In the genomic region with DNA sequence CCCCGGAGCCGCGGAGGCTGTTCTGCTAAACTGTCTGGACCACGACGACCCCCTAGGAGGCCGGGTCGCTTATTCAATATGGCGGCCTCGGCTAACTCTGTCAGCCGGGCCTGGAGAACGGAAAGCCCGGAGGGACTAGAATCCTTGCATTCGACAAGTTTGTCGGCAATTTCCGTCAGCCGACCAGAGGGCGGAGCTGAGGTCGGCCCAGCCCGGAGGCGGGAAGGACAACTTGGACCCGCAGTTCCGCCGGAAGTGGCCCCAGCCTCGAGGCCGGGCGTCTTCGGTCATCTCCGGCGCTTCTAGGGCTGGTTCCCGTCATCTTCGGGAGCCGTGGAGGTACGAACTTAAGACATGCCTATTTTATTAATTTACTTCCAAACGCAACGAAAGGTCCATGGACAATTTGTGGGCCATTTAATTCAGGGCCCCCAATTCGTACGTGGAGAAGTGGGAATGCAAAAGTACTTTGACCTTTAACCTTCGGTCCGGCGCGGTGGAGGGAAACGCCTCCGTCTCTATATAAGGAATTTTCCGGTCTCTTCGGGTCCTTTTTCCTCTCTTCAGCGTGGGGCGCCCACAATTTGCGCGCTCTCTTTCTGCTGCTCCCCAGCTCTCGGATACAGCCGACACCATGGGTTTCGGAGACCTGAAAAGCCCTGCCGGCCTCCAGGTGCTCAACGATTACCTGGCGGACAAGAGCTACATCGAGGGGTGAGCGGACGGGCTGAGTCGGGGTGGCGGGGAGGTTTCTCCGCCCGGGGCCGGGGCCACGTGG, we compare ENCODE assay signal across 8 cellular contexts. TPM values are rescaled to one million over a fixed set of nuclear protein-coding genes. Genes with fewer than 3 reads are reported as not detected.
DNase-seq lines count a peak whose midpoint lies in the region; ATAC-seq and TF ChIP-seq lines count a peak whose summit lies in the region.

Gene EEF1B2, plus strand, starts transcription at position 550 of the 778 bp plus-strand sequence. Its CDS starts 85 bp downstream, at position 635.
Gene NDUFS1, minus strand, starts transcription at position 99 of the 778 bp plus-strand sequence. CDS start 5,766 bp downstream, outside the sequence.

- H3K36me3 ChIP-seq in PC-9 (ENCODE audit: low read depth) = peaks cover 28% of the 10 kb centered on the region
- H3K36me3 ChIP-seq in mucosa of descending colon (ENCODE audit: low read depth) = no peaks in the 10 kb centered on the region

- DNase-seq in DMS153 (lab: John Stamatoyannopoulos, UW) (peak; percentile 97), PC-9 (peak; percentile 89 to 91), epithelial cell of prostate (ENCODE audit: low read depth, low spot score) (peak; percentile 89), mucosa of descending colon (peak; percentile 97 to 99 (median 97))
- peak; percentile 98 for DNase-seq in Jurkat, Clone E6-1 (ENCODE audit: low read depth, low spot score)
- peak; percentile 96 for DNase-seq in activated T-cell treated with anti-CD3 and anti-CD28 coated beads, Interleukin-2, amount 50 U/mL, for 1 hour
- DNase-seq in stimulated activated CD8-positive, alpha-beta memory T cell treated with anti-CD3 and anti-CD28 coated beads, Interleukin-4, amount 100 ng/mL, for 24 hours (ENCODE audit: low read depth) = peak; percentile 96

- POLR2A ChIA-PET in PC-9 (lab: Charles Lee; ENCODE audit: unreplicated experiment) = interaction anchor here (0.6 kb wide), 1 partner anchor 8 kb away, joined by 4 read pairs; no protein-coding TSS in a partner anchor

- H3K9me2 ChIP-seq in PC-9 (ENCODE audit: insufficient read depth) = no peaks in the 10 kb centered on the region

- CTCF ChIA-PET in PC-9 (lab: Charles Lee) = no interaction called here

- H3K27me3 ChIP-seq in PC-9 (ENCODE audit: insufficient read depth, low read depth) = no peaks in the 10 kb centered on the region

- H3K4me2 ChIP-seq in PC-9 = peak within 1 kb of the TSS; percentile 97

- TF ChIP-seq CTCF in PC-9 (conservative IDR thresholded peaks at IDR 0.05) (no peak), mucosa of descending colon (IDR thresholded peaks at IDR 0.05) (no peak)

- peaks cover 16% of the 10 kb centered on the region for H3K4me1 ChIP-seq in PC-9 (replicated peaks; ENCODE audit: insufficient read depth)
- H3K4me1 ChIP-seq in mucosa of descending colon (ENCODE audit: low read depth) = peaks cover 22% of the 10 kb centered on the region

- H3K4me3 ChIP-seq in Jurkat, Clone E6-1 (ENCODE audit: low read length) = peak within 1 kb of the TSS; percentile 100
- H3K4me3 ChIP-seq in PC-9 (peak within 1 kb of the TSS; percentile 94), mucosa of descending colon (peak within 1 kb of the TSS; percentile 76)

- H3K27ac ChIP-seq in PC-9 (peak within 1 kb of the TSS; percentile 81), epithelial cell of prostate (peak within 1 kb of the TSS; percentile 88)

- H3K79me2 ChIP-seq in PC-9 (ENCODE audit: low read depth) = peaks cover 71% of the 10 kb centered on the region

- ATAC-seq in GM21619 (IDR thresholded peaks at IDR 0.05; ENCODE audit: unreplicated experiment) (peak; percentile 90), mucosa of descending colon (peak; percentile 97)

- H2AFZ ChIP-seq in PC-9 = peak within 1 kb of the TSS; percentile 85

- no peaks in the 10 kb centered on the region for H3K9me3 ChIP-seq in PC-9 (ENCODE audit: insufficient read depth, low read depth)
- H3K9me3 ChIP-seq in mucosa of descending colon = no peaks in the 10 kb centered on the region

- intact Hi-C loops in PC-9 (cut with micrococcal nuclease; ENCODE audit: unreplicated experiment) (loop anchor here (5.0 to 10.0 kb wide), 2 partner anchors 53 to 605 kb away; partner anchors contain the start of genes FASTKD2 and MDH1B), mucosa of descending colon (cut with DNase I, micrococcal nuclease) (no loop called here)

- no TSS peak for BruUV-seq in PC-9 (replicated peaks; lab: Mats Ljungman, UMichigan)

- H4K20me1 ChIP-seq in PC-9 (ENCODE audit: insufficient read depth) = no peaks in the 10 kb centered on the region; the same call in none of the 2 replicates

- peaks cover 22% of the 10 kb centered on the region for H3F3A ChIP-seq in PC-9 (ENCODE audit: insufficient read depth, low read depth)

RNA-seq across cellular contexts. Expression of gene EEF1B2, which starts in this region (rescaled TPM):
- 1,512 TPM for polyA plus RNA-seq in Jurkat, Clone E6-1 (2012; ENCODE audit: insufficient read depth, insufficient read length)
- total RNA-seq in PC-9 (2021) (328 and 367 TPM in 2 replicates), mucosa of descending colon (100 to 1,000 TPM; 374 to 475 (median 385) TPM)

RNA-seq across cellular contexts. Expression of gene NDUFS1, which starts in this region (rescaled TPM):
- 86.5 TPM for polyA plus RNA-seq in Jurkat, Clone E6-1 (2012; ENCODE audit: insufficient read depth, insufficient read length)
- total RNA-seq in PC-9 (2021) (60.7 and 68.9 TPM in 2 replicates), mucosa of descending colon (100 to 1,000 TPM; 132 to 172 (median 140) TPM)

Comparison
In these comparisons a context has a peak if more than half of its experiments do, and no peak if none do; other contexts are left out.
1. Peak in every context shown above with its lines: DNase-seq, ATAC-seq, H3K4me3 ChIP-seq and H3K27ac ChIP-seq.